In genomic region chr13:58991826-58992477, GRCh38 we compare ENCODE assay signal across 18 cellular contexts.
A peak's percentile ranks its signal among the peaks of the same experiment; 100 is the strongest.
DNase-seq lines count a peak whose midpoint lies in the region; ATAC-seq and TF ChIP-seq lines count a peak whose summit lies in the region.
"Had no signal": no experiment of that assay in that cellular context is flagged by ENCODE, and none has a peak within 500 bp of the region (broad histone marks: within the 10 kb centered on the region; RNA-seq: fewer than 3 reads in every experiment).

No MANE protein-coding gene starts in this region.

- TF ChIP-seq RAD21 in SK-N-SH (IDR thresholded peaks at IDR 0.05; ENCODE audit: low read length): no peak

- no TSS peak for BruUV-seq in mammary epithelial cell (replicated peaks; lab: Mats Ljungman, UMichigan)
- no TSS peak for BruUV-seq in MCF 10A (replicated peaks; lab: Mats Ljungman, UMichigan)

- TF ChIP-seq CTCF in mammary epithelial cell (conservative IDR thresholded peaks at IDR 0.05 in 1 of 2, IDR thresholded peaks at IDR 0.05 in 1 of 2; ENCODE audit: extremely low read depth in 1 of 2, insufficient read depth in 1 of 2, low read depth in 1 of 2, low read length in 2 of 2) (no peak), MCF 10A (IDR thresholded peaks at IDR 0.05; ENCODE audit: unreplicated experiment) (no peak), OCI-LY3 (IDR thresholded peaks at IDR 0.05; ENCODE audit: low read depth, low read length) (no peak), foreskin keratinocyte (conservative IDR thresholded peaks at IDR 0.05) (no peak), SK-N-SH (IDR thresholded peaks at IDR 0.05) (no peak)

- H3K27ac Mint-ChIP-seq in MCF 10A (ENCODE audit: low read depth, unreplicated experiment): no peak overlapping the region
- H3K27ac Mint-ChIP-seq: CD8-positive, alpha-beta T cell had no signal

- H3K4me1 ChIP-seq in mammary epithelial cell (ENCODE audit: insufficient read depth, low read length) (peaks cover 4% of the 10 kb centered on the region), OCI-LY3 (ENCODE audit: low read length) (peaks cover 35% of the 10 kb centered on the region), foreskin keratinocyte (peaks cover 17% of the 10 kb centered on the region), SK-N-SH (ENCODE audit: control insufficient read depth in 1 of 2, insufficient read depth in 2 of 2, low read depth in 1 of 2, low read length in 1 of 2) (no peaks in the 10 kb centered on the region; a peak in 1 of 4 replicates)

- intact Hi-C loops in mammary epithelial cell (cut with micrococcal nuclease) (no loop called here), MCF 10A (cut with micrococcal nuclease) (no loop called here)

- no peaks in the 10 kb centered on the region for H3F3A ChIP-seq in SK-N-SH (replicated peaks; ENCODE audit: insufficient read depth)

- H3K27ac ChIP-seq in mammary epithelial cell (ENCODE audit: insufficient read depth, low read depth, low read length): no peak overlapping the region
- no peak overlapping the region for H3K27ac ChIP-seq in OCI-LY3 (ENCODE audit: low read length)
- H3K27ac ChIP-seq in foreskin keratinocyte: peak overlapping the region; percentile 78
- H3K27ac ChIP-seq in SK-N-SH (ENCODE audit: low read depth in 2 of 2, low read length in 1 of 2): no peak overlapping the region
- H3K27ac ChIP-seq: 22Rv1, GM23248 had no signal

- no peaks in the 10 kb centered on the region for H3K9me2 ChIP-seq in SK-N-SH

- H3K9me3 ChIP-seq in mammary epithelial cell (replicated peaks; ENCODE audit: insufficient read depth, low read length) (no peaks in the 10 kb centered on the region), OCI-LY3 (ENCODE audit: insufficient read depth, low read length) (no peaks in the 10 kb centered on the region), SK-N-SH (no peaks in the 10 kb centered on the region)

- H3K79me2 ChIP-seq in mammary epithelial cell (ENCODE audit: insufficient read depth, low read length) (no peaks in the 10 kb centered on the region), OCI-LY3 (ENCODE audit: low read length) (no peaks in the 10 kb centered on the region), SK-N-SH (ENCODE audit: insufficient read depth) (no peaks in the 10 kb centered on the region)

- no peaks in the 10 kb centered on the region for H3K36me3 Mint-ChIP-seq in MCF 10A (ENCODE audit: insufficient read depth, unreplicated experiment)
- H3K36me3 Mint-ChIP-seq: CD8-positive, alpha-beta T cell had no signal

- ATAC-seq in foreskin keratinocyte (peak; percentile 88), GM18519 (IDR thresholded peaks at IDR 0.05; ENCODE audit: low FRiP score, unreplicated experiment) (no peak), HG02973 (IDR thresholded peaks at IDR 0.05; ENCODE audit: unreplicated experiment) (no peak), HG03469 (IDR thresholded peaks at IDR 0.05; ENCODE audit: unreplicated experiment) (no peak)
- ATAC-seq: CD8-positive, alpha-beta T cell; Panc1 had no signal

- H3K4me1 Mint-ChIP-seq in MCF 10A (ENCODE audit: insufficient read depth, unreplicated experiment): no peaks in the 10 kb centered on the region

- POLR2A ChIA-PET in MCF 10A (lab: Yijun Ruan, JAX): no interaction called here
- POLR2A ChIA-PET in SK-N-SH (lab: Yijun Ruan, JAX): no interaction called here

- H3K4me3 ChIP-seq in mammary epithelial cell (replicated peaks in 1 of 3; ENCODE audit: insufficient read depth in 1 of 3, low read depth in 2 of 3, low read length in 3 of 3) (no peak overlapping the region), OCI-LY3 (ENCODE audit: low read length) (peak overlapping the region; percentile 30), SK-N-SH (ENCODE audit: low read depth in 2 of 2, low read length in 1 of 2) (no peak overlapping the region)
- H3K4me3 ChIP-seq: GM23248 had no signal

- H3K9ac ChIP-seq in mammary epithelial cell (ENCODE audit: insufficient read depth, low read length): no peak overlapping the region
- H3K9ac ChIP-seq in OCI-LY3 (ENCODE audit: low read length): no peak overlapping the region
- no peak overlapping the region for H3K9ac ChIP-seq in SK-N-SH
- H3K9ac ChIP-seq: GM23248 had no signal

- in situ Hi-C loops in mammary epithelial cell (cut with MboI; ENCODE audit: low sequenced_read_pairs in 2 of 2): no loop called here

- H3K36me3 ChIP-seq in mammary epithelial cell (ENCODE audit: insufficient read depth, low read length) (no peaks in the 10 kb centered on the region), OCI-LY3 (replicated peaks; ENCODE audit: low read depth, low read length) (no peaks in the 10 kb centered on the region), SK-N-SH (replicated peaks in 1 of 2; ENCODE audit: control insufficient read depth in 1 of 2, insufficient read depth in 2 of 2, low read length in 1 of 2) (no peaks in the 10 kb centered on the region)

- H3K27me3 ChIP-seq in mammary epithelial cell (ENCODE audit: insufficient read depth, low read length): no peaks in the 10 kb centered on the region
- H3K27me3 ChIP-seq in OCI-LY3 (ENCODE audit: low read depth, low read length): no peaks in the 10 kb centered on the region
- H3K27me3 ChIP-seq in foreskin keratinocyte: no peaks in the 10 kb centered on the region
- H3K27me3 ChIP-seq in SK-N-SH (ENCODE audit: insufficient read depth): no peaks in the 10 kb centered on the region

- dilution Hi-C loops in mammary epithelial cell (cut with HindIII; ENCODE audit: low sequenced_read_pairs): no loop called here

- no peak overlapping the region for H2AFZ ChIP-seq in mammary epithelial cell (ENCODE audit: low read depth, low read length)
- H2AFZ ChIP-seq in OCI-LY3 (ENCODE audit: low read depth, low read length): 0 out of 2 replicates have a peak overlapping the region, but pooled peaks have one; percentile 2
- H2AFZ ChIP-seq in SK-N-SH (ENCODE audit: low read depth): no peak overlapping the region; the same call in 1 of the 2 replicates
- H2AFZ ChIP-seq: GM23248 had no signal

- CTCF ChIA-PET in mammary epithelial cell (lab: Charles Lee; ENCODE audit: low non-redundant PET): no interaction called here
- CTCF ChIA-PET in MCF 10A (lab: Yijun Ruan, JAX): no interaction called here
- CTCF ChIA-PET in SK-N-SH (lab: Yijun Ruan, JAX): no interaction called here

- H4K20me1 ChIP-seq in mammary epithelial cell (ENCODE audit: insufficient read depth, low read length): no peaks in the 10 kb centered on the region
- no peaks in the 10 kb centered on the region for H4K20me1 ChIP-seq in OCI-LY3 (ENCODE audit: insufficient read depth, low read length)
- no peaks in the 10 kb centered on the region for H4K20me1 ChIP-seq in SK-N-SH (ENCODE audit: insufficient read depth)

- H3K9me3 Mint-ChIP-seq in MCF 10A (ENCODE audit: unreplicated experiment): peaks cover 5% of the 10 kb centered on the region

- H3K4me3 Mint-ChIP-seq in MCF 10A (ENCODE audit: unreplicated experiment): no peak overlapping the region
- H3K4me3 Mint-ChIP-seq: CD8-positive, alpha-beta T cell had no signal

- H3K27me3 Mint-ChIP-seq in MCF 10A (ENCODE audit: insufficient read depth, unreplicated experiment): no peaks in the 10 kb centered on the region

- TF ChIP-seq EP300 in SK-N-SH (IDR thresholded peaks at IDR 0.05; ENCODE audit: borderline replicate concordance in 1 of 2, low read depth in 1 of 2, low read length in 1 of 2): no peak

- 42% methylated on average over 3 of the region's 3 CpGs for WGBS in mammary epithelial cell (ENCODE audit: low coverage, missing lambda C conversion rate)
- 55% methylated on average over 3 of the region's 3 CpGs for WGBS in SK-N-SH (ENCODE audit: low lambda C conversion rate)

- H3K4me2 ChIP-seq in mammary epithelial cell (ENCODE audit: insufficient read depth, low read depth, low read length) (no peak overlapping the region), OCI-LY3 (ENCODE audit: low read length) (peak overlapping the region; percentile 54), SK-N-SH (no peak overlapping the region)

- DNase-seq in mammary epithelial cell (peak; percentile 55), MCF 10A (ENCODE audit: unreplicated experiment) (no peak), foreskin keratinocyte (peak; percentile 54 to 70), SK-N-SH (no peak)
- DNase-seq: CD8-positive, alpha-beta T cell; GF-D8; GM23248; NCI-H1048; NCI-H146; NCI-H345; NCI-H69; SHP77 treated with DMSO at 0.1 percent for 48 hours had no signal

TF ChIP-seq in SK-N-SH, 30 proteins besides CTCF, POLR2A, EP300 and RAD21 (continues in another document):
- TF ChIP-seq FOXJ3 (CRISPR knock-in tag; IDR thresholded peaks at IDR 0.05) (no peak), FOXM1 (IDR thresholded peaks at IDR 0.05; ENCODE audit: low read depth) (no peak), MXI1 (IDR thresholded peaks at IDR 0.05; ENCODE audit: low read depth, low read length) (no peak), MEF2A (IDR thresholded peaks at IDR 0.05; ENCODE audit: borderline replicate concordance, low read depth) (no peak), RFX5 (IDR thresholded peaks at IDR 0.05; ENCODE audit: low read length) (no peak), ELF1 (IDR thresholded peaks at IDR 0.05) (no peak), RCOR1 (IDR thresholded peaks at IDR 0.05; ENCODE audit: low read length) (no peak), POLR2AphosphoS5 (IDR thresholded peaks at IDR 0.05; ENCODE audit: low read depth, low read length) (no peak), YY1 (IDR thresholded peaks at IDR 0.05; ENCODE audit: low read depth) (no peak), IRF3 (IDR thresholded peaks at IDR 0.05; ENCODE audit: low read depth, low read length) (no peak), GATA2 (CRISPR knock-in tag; IDR thresholded peaks at IDR 0.05) (no peak), EZH2phosphoT487 (IDR thresholded peaks at IDR 0.05; ENCODE audit: borderline replicate concordance, low read depth) (no peak), TAF1 (IDR thresholded peaks at IDR 0.05; ENCODE audit: borderline replicate concordance, low read depth, low read length) (no peak)
- TF ChIP-seq, protein P1, sequence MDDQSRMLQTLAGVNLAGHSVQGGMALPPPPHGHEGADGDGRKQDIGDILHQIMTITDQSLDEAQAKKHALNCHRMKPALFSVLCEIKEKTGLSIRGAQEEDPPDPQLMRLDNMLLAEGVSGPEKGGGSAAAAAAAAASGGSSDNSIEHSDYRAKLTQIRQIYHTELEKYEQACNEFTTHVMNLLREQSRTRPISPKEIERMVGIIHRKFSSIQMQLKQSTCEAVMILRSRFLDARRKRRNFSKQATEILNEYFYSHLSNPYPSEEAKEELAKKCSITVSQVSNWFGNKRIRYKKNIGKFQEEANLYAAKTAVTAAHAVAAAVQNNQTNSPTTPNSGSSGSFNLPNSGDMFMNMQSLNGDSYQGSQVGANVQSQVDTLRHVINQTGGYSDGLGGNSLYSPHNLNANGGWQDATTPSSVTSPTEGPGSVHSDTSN (IDR thresholded peaks at IDR 0.05): no peak

Comparison
In these comparisons a context has a peak if more than half of its experiments do, and no peak if none do; other contexts are left out.
1. DNase-seq: peak in mammary epithelial cell (single experiment) and foreskin keratinocyte (2 of 2); none in MCF 10A (single experiment) and SK-N-SH (single experiment).